Comparison of ENCODE assay signal across 1 cellular context in genomic region chr1:220451541-220451940, GRCh38.
TF ChIP-seq lines count a peak whose summit lies in the region.

No MANE protein-coding gene starts in this region.

TF ChIP-seq in HEK293, 187 proteins besides CTCF, POLR2A, EP300 and RAD21 (continued from another document):
- TF ChIP-seq ZNF280D (tag by site-specific recombination; IDR thresholded peaks at IDR 0.05): no peak
- TF ChIP-seq ZNF596 (tag by site-specific recombination; IDR thresholded peaks at IDR 0.05): no peak
- TF ChIP-seq ZNF362 (tag by site-specific recombination; IDR thresholded peaks at IDR 0.05): no peak
- TF ChIP-seq ZNF843 (tag by site-specific recombination; IDR thresholded peaks at IDR 0.05): no peak
- peak; percentile 97 for TF ChIP-seq TCF7L2 (IDR thresholded peaks at IDR 0.05; ENCODE audit: borderline replicate concordance, low read depth, low read length)
- TF ChIP-seq PRDM2 (tag by site-specific recombination; IDR thresholded peaks at IDR 0.05; ENCODE audit: borderline replicate concordance): no peak
- no peak for TF ChIP-seq BCL11A (tag by site-specific recombination; IDR thresholded peaks at IDR 0.05; ENCODE audit: low read depth)
TF ChIP-seq in HEK293: peak in this region for 3.
